In the genomic region with DNA sequence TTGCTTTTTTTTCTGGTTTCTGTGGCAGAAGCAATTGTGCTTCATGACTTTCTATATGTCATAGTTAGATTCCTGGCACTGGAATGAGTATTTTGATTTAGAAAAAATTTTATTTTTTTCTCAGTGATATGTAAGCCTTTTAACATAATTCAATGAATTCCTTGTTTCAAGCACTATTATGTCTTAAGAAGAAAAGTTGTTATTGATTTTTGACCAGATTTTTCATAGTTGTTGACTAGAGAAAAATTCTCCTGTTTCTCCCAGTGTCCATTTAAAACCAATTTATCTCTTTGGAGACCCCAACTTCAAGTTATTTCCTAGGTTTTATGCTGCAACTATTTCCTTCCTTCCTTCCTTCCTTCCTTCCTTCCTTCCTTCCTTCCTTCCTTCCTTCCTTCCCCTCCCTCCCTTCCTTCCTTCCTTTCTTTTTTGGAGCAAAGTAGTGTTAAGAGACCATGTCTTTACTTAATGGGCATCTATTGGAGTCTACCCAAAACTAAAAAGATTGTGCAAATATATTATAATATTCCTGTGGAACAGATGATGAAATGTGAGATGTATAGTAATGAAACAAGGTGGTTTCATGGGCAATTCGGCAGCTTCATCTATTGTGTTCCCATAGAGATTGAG, we compare ENCODE assay signal across 34 cellular contexts.
"Had no signal": no experiment of that assay in that cellular context is flagged by ENCODE, and none has a peak within 500 bp of the region (broad histone marks: within the 10 kb centered on the region; RNA-seq: fewer than 3 reads in every experiment).

No MANE protein-coding gene starts in this region.

- H3K9me3 ChIP-seq: MG63 had no signal

- H3K4me3 ChIP-seq: MG63 had no signal

- DNase-seq: Karpas-422, Kasumi-1, MG63, MM.1S, MV-4-11, NCI-H1048, NCI-H1092, NCI-H1092 treated with DMSO at 0.1 percent for 48 hours, NCI-H1105, NCI-H1105 treated with DMSO at 0.1 percent for 48 hours, NCI-H1417, NCI-H1417 treated with DMSO at 0.1 percent for 48 hours, NCI-H1436, NCI-H1436 treated with DMSO at 0.1 percent for 48 hours, NCI-H146, NCI-H1694, NCI-H1694 treated with DMSO at 0.1 percent for 48 hours, NCI-H187, NCI-H187 treated with DMSO at 0.1 percent for 48 hours, NCI-H1930, NCI-H2029, NCI-H2029 treated with DMSO at 0.1 percent for 48 hours, NCI-H2081, NCI-H2081 treated with DMSO at 0.1 percent for 48 hours, NCI-H2107, NCI-H2171, NCI-H2227 treated with DMSO at 0.1 percent for 48 hours, NCI-H226, NCI-H345, NCI-H446, NCI-H446 treated with DMSO at 0.1 percent for 48 hours, NCI-H510A, NCI-H510A treated with DMSO at 0.1 percent for 48 hours, NCI-H524 had no signal

- H3K36me3 ChIP-seq: MG63 had no signal

- H3K27me3 ChIP-seq: MG63 had no signal
